ENCODE assay signal across 8 cellular contexts in the genomic region with DNA sequence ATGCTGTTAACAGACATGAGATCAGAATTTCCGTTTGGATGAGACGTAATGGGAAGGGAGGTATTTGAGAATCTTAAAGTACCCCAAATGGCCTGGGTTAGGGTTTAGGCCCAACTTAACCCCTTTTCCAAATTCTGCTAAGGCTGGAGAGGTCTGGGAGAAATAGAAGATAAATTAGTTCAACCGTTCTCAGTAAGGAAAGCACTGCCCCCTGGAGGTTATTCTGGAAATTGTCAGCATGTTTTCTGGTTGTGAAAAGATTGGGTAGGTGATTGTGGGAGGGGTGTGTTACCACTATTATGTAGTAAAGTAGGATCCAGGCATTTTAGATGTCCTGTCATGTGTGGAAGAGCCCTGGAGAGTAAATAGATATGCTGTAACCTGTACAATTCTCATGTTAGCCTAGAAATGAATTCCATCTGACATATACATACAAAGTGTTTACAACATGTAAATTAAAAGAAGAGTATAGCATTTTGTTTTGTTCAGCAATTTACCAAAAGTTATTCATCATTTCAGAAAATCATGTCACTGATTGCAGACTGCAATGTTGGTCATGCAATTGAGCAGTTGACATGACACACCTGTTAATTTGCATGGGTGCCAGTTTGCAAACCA. TPM values are rescaled to one million over a fixed set of nuclear protein-coding genes. Genes with fewer than 3 reads are reported as not detected.
DNase-seq lines count a peak whose midpoint lies in the region; ATAC-seq, FAIRE-seq and TF ChIP-seq lines count a peak whose summit lies in the region.

No MANE protein-coding gene starts in this region.

- no peak overlapping the region for H3K27ac ChIP-seq in PC-9
- no peak overlapping the region for H3K27ac ChIP-seq in small intestine (ENCODE audit: low read depth in 1 of 2, low read length in 1 of 2)

- H3K9me3 ChIP-seq in PC-9 (ENCODE audit: insufficient read depth, low read depth) (no peaks in the 10 kb centered on the region), small intestine (ENCODE audit: control insufficient read depth, low read depth) (no peaks in the 10 kb centered on the region)

- 10 to 19% (median 19%) methylated on average over 3 of the region's 3 CpGs for WGBS in small intestine, 3 donors

- no peaks in the 10 kb centered on the region for H3K4me1 ChIP-seq in PC-9 (replicated peaks; ENCODE audit: insufficient read depth)
- H3K4me1 ChIP-seq in small intestine (ENCODE audit: control insufficient read depth in 2 of 2, insufficient read depth in 1 of 2, low read depth in 1 of 2, low read length in 1 of 2): no peaks in the 10 kb centered on the region

- BruUV-seq in PC-9 (replicated peaks; lab: Mats Ljungman, UMichigan): no TSS peak

- H3K9me3 Mint-ChIP-seq in activated naive CD4-positive, alpha-beta T cell treated with anti-CD3 and anti-CD28 coated beads, Interleukin-2, amount 50 U/mL, for 72 hours: no peaks in the 10 kb centered on the region

- no peak overlapping the region for H3K4me2 ChIP-seq in PC-9

- peak; percentile 80 for TF ChIP-seq CTCF in PC-9 (conservative IDR thresholded peaks at IDR 0.05)

- H3K4me3 ChIP-seq in PC-9 (no peak overlapping the region), small intestine (ENCODE audit: low read depth in 1 of 2, low read length in 2 of 2) (no peak overlapping the region)

- CTCF ChIA-PET in PC-9 (lab: Charles Lee): no interaction called here

- intact Hi-C loops in PC-9 (cut with micrococcal nuclease; ENCODE audit: unreplicated experiment): loop anchor here (1.0 kb wide), 1 partner anchor 297 kb away; no protein-coding TSS in a partner anchor

- H3K36me3 Mint-ChIP-seq in activated naive CD4-positive, alpha-beta T cell treated with anti-CD3 and anti-CD28 coated beads, Interleukin-2, amount 50 U/mL, for 72 hours: no peaks in the 10 kb centered on the region

- H3K36me3 ChIP-seq in PC-9 (ENCODE audit: low read depth) (no peaks in the 10 kb centered on the region), small intestine (ENCODE audit: control insufficient read depth in 2 of 2, insufficient read depth in 2 of 2, low read length in 2 of 2) (no peaks in the 10 kb centered on the region)

- POLR2A ChIA-PET in PC-9 (lab: Charles Lee; ENCODE audit: unreplicated experiment): no interaction called here

- no peak for FAIRE-seq in small intestine (lab: Jason Lieb, UNC)

- DNase-seq in COLO829 (ENCODE audit: low spot score) (peak; percentile 3), HT1080 (ENCODE audit: low read depth) (peak; percentile 52), PC-9 (peak; percentile 18 to 46), hippocampal formation (lab: John Stamatoyannopoulos, UW) (peak; percentile 17 to 54), small intestine (peak; percentile 69)
- peak in 1 of 2 donors; percentile 57 for DNase-seq in activated naive CD4-positive, alpha-beta T cell treated with anti-CD3 and anti-CD28 coated beads, Interleukin-2, amount 50 U/mL, for 72 hours (ENCODE audit: low spot score in 2 of 2)

- H3F3A ChIP-seq in PC-9 (ENCODE audit: insufficient read depth, low read depth): no peaks in the 10 kb centered on the region

- H3K79me2 ChIP-seq in PC-9 (ENCODE audit: low read depth): no peaks in the 10 kb centered on the region

- H3K27me3 ChIP-seq in PC-9 (ENCODE audit: insufficient read depth, low read depth) (no peaks in the 10 kb centered on the region), small intestine (ENCODE audit: control insufficient read depth in 2 of 2, insufficient read depth in 2 of 2, low read length in 2 of 2) (no peaks in the 10 kb centered on the region)

- H4K20me1 ChIP-seq in PC-9 (ENCODE audit: insufficient read depth): no peaks in the 10 kb centered on the region

- ATAC-seq in GM19035 (IDR thresholded peaks at IDR 0.05; ENCODE audit: unreplicated experiment) (peak; percentile 81), GM18861 (IDR thresholded peaks at IDR 0.05; ENCODE audit: unreplicated experiment) (no peak)
- ATAC-seq in activated naive CD4-positive, alpha-beta T cell treated with anti-CD3 and anti-CD28 coated beads, Interleukin-2, amount 50 U/mL, for 72 hours: peak; percentile 26 to 39

- H3K27ac Mint-ChIP-seq in activated naive CD4-positive, alpha-beta T cell treated with anti-CD3 and anti-CD28 coated beads, Interleukin-2, amount 50 U/mL, for 72 hours: no peak overlapping the region

- no peaks in the 10 kb centered on the region for H3K9me2 ChIP-seq in PC-9 (ENCODE audit: insufficient read depth)

- H2AFZ ChIP-seq in PC-9: no peak overlapping the region

RNA-seq across cellular contexts. Expression of gene GRXCR1, which starts 26.8 kb away (rescaled TPM):
- total RNA-seq in HT1080 (2014; rRNA removed; shearing (Covaris generic)): not detected in 2 replicates
- polyA plus RNA-seq in HT1080 (2015; cell fraction: cytosol; rRNA removed): not detected in 2 replicates
- not detected in 2 replicates for polyA plus RNA-seq in HT1080 (2015; cell fraction: nucleus; rRNA removed)
- total RNA-seq in PC-9 (2021): not detected in 2 replicates
- not detected for total RNA-seq in activated naive CD4-positive, alpha-beta T cell treated with anti-CD3 and anti-CD28 coated beads, Interleukin-2, amount 50 U/mL, for 72 hours
- not detected for polyA plus RNA-seq in small intestine
